18 cellular contexts compared by ENCODE assay signal in the genomic region with DNA sequence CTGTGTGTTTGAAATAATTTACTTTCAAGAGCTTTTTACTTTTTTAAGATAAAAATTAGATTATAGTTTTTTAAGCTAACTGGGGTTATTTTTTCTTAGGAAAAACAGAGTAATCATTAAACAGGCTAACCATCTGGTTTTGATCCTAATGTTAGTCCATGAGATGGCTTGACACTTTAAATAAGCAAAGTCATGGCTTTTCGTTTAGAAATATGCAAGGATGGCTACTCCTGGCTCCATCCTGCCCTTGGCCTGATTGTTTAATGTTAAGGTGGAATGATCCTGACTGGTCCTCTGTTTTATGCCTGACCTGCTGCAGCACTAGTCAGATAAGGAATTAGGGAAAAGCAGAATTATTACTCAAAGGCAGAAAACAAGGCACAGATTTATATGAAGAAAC.
"Had no signal": no experiment of that assay in that cellular context is flagged by ENCODE, and none has a peak within 500 bp of the region (broad histone marks: within the 10 kb centered on the region; RNA-seq: fewer than 3 reads in every experiment).

No MANE protein-coding gene starts in this region.

- H3K4me1 Mint-ChIP-seq: activated CD4-positive, alpha-beta memory T cell treated with anti-CD3 and anti-CD28 coated beads, Interleukin-2, amount 10 ng/mL, durations not matched to agents 7 days and 5 days; activated CD8-positive, alpha-beta memory T cell treated with anti-CD3 and anti-CD28 coated beads, Interleukin-2, amount 10 ng/mL, durations not matched to agents 7 days and 5 days; activated naive CD8-positive, alpha-beta T cell treated with anti-CD3 and anti-CD28 coated beads for 36 hours; immature natural killer cell; WTC11 had no signal

- H3K9me3 Mint-ChIP-seq: activated CD4-positive, alpha-beta memory T cell treated with anti-CD3 and anti-CD28 coated beads, Interleukin-2, amount 10 ng/mL, durations not matched to agents 7 days and 5 days; activated naive CD8-positive, alpha-beta T cell treated with anti-CD3 and anti-CD28 coated beads for 36 hours; immature natural killer cell; nephron progenitor cell; stimulated activated naive CD8-positive, alpha-beta T cell treated with anti-CD3 and anti-CD28 coated beads, Interleukin-15, Interleukin-2, amounts not matched to agents 100 ng/mL and 50 ng/mL, for 24 hours; WTC11 had no signal

- H3K9me3 ChIP-seq: body of pancreas, gastroesophageal sphincter had no signal

- H3K4me3 Mint-ChIP-seq: activated CD4-positive, alpha-beta memory T cell treated with anti-CD3 and anti-CD28 coated beads, Interleukin-2, amount 10 ng/mL, durations not matched to agents 7 days and 5 days; activated CD8-positive, alpha-beta memory T cell treated with anti-CD3 and anti-CD28 coated beads, Interleukin-2, amount 10 ng/mL, durations not matched to agents 7 days and 5 days; activated naive CD8-positive, alpha-beta T cell treated with anti-CD3 and anti-CD28 coated beads for 36 hours; immature natural killer cell; nephron progenitor cell; stimulated activated naive CD8-positive, alpha-beta T cell treated with anti-CD3 and anti-CD28 coated beads, Interleukin-15, Interleukin-2, amounts not matched to agents 100 ng/mL and 50 ng/mL, for 24 hours; WTC11 had no signal

- H3K4me3 ChIP-seq: body of pancreas, gastroesophageal sphincter had no signal

- H3K27ac Mint-ChIP-seq: activated CD4-positive, alpha-beta memory T cell treated with anti-CD3 and anti-CD28 coated beads, Interleukin-2, amount 10 ng/mL, durations not matched to agents 7 days and 5 days; activated CD8-positive, alpha-beta memory T cell treated with anti-CD3 and anti-CD28 coated beads, Interleukin-2, amount 10 ng/mL, durations not matched to agents 7 days and 5 days; activated naive CD8-positive, alpha-beta T cell treated with anti-CD3 and anti-CD28 coated beads for 36 hours; immature natural killer cell; nephron progenitor cell; stimulated activated naive CD8-positive, alpha-beta T cell treated with anti-CD3 and anti-CD28 coated beads, Interleukin-15, Interleukin-2, amounts not matched to agents 100 ng/mL and 50 ng/mL, for 24 hours; WTC11 had no signal

- ATAC-seq: activated CD8-positive, alpha-beta memory T cell treated with anti-CD3 and anti-CD28 coated beads, Interleukin-2, amount 10 ng/mL, durations not matched to agents 7 days and 5 days; body of pancreas; WTC11 had no signal

- H3K36me3 Mint-ChIP-seq: activated CD8-positive, alpha-beta memory T cell treated with anti-CD3 and anti-CD28 coated beads, Interleukin-2, amount 10 ng/mL, durations not matched to agents 7 days and 5 days; activated naive CD8-positive, alpha-beta T cell treated with anti-CD3 and anti-CD28 coated beads for 36 hours; immature natural killer cell; WTC11 had no signal

- H3K4me1 ChIP-seq: body of pancreas, gastroesophageal sphincter had no signal

- H3K27ac ChIP-seq: body of pancreas had no signal

- H3K27me3 ChIP-seq: body of pancreas, gastroesophageal sphincter had no signal

- H3K27me3 Mint-ChIP-seq: activated CD8-positive, alpha-beta memory T cell treated with anti-CD3 and anti-CD28 coated beads, Interleukin-2, amount 10 ng/mL, durations not matched to agents 7 days and 5 days; activated naive CD8-positive, alpha-beta T cell treated with anti-CD3 and anti-CD28 coated beads for 36 hours had no signal

- H3K36me3 ChIP-seq: gastroesophageal sphincter had no signal

- DNase-seq: activated CD4-positive, alpha-beta memory T cell treated with anti-CD3 and anti-CD28 coated beads, Interleukin-2, amount 10 ng/mL, durations not matched to agents 7 days and 5 days; activated CD4-positive, alpha-beta T cell treated with anti-CD3 and anti-CD28 coated beads for 4 hours; activated CD8-positive, alpha-beta memory T cell treated with anti-CD3 and anti-CD28 coated beads, Interleukin-2, amount 10 ng/mL, durations not matched to agents 7 days and 5 days; activated naive CD4-positive, alpha-beta T cell; activated naive CD8-positive, alpha-beta T cell treated with anti-CD3 and anti-CD28 coated beads for 36 hours; amygdala; body of pancreas; dermis blood vessel endothelial cell; effector memory CD4-positive, alpha-beta T cell; immature natural killer cell; mesendoderm; nephron progenitor cell; occipital lobe; retina; trophoblast cell had no signal
